Comparison of ENCODE assay signal across 8 cellular contexts in genomic region chr17:19447085-19447583, GRCh38. TPM values are rescaled to one million over a fixed set of nuclear protein-coding genes. Genes with fewer than 3 reads are reported as not detected.
DNase-seq lines count a peak whose midpoint lies in the region; ATAC-seq lines count a peak whose summit lies in the region.

No MANE protein-coding gene starts in this region.

- CTCF ChIA-PET in CD4-positive, alpha-beta memory T cell (lab: Charles Lee; ENCODE audit: partially characterized antibody), result interaction anchor here (0.7 to 4.6 kb wide), 18 partner anchors 9 to 139 kb away, joined by 3 to 133 read pairs (median 4); partner anchors contain the start of genes B9D1 and MAPK7

- H3K9me3 Mint-ChIP-seq in CD4-positive, alpha-beta memory T cell, result peaks cover 0 to 23% (median 8%) of the 10 kb centered on the region in 8 donors
- peaks cover 7% of the 10 kb centered on the region for H3K9me3 Mint-ChIP-seq in activated T-cell treated with anti-CD3 and anti-CD28 coated beads, Interleukin-2, amount 50 U/mL, for 24 hours

- peaks cover 0 to 4% of the 10 kb centered on the region in 2 donors for H3K36me3 Mint-ChIP-seq in CD4-positive, alpha-beta memory T cell
- no peaks in the 10 kb centered on the region for H3K36me3 Mint-ChIP-seq in activated T-cell treated with anti-CD3 and anti-CD28 coated beads, Interleukin-2, amount 50 U/mL, for 24 hours (ENCODE audit: low read depth)

- WGBS in esophagus, 2 donors, result 17 to 25% methylated on average over 3 of the region's 3 CpGs

- H3K27me3 ChIP-seq in CD4-positive, alpha-beta memory T cell (ENCODE audit: insufficient read depth, low read length), result no peaks in the 10 kb centered on the region
- no peaks in the 10 kb centered on the region for H3K27me3 ChIP-seq in esophagus (ENCODE audit: control insufficient read depth in 1 of 2, insufficient read depth in 2 of 2, low read length in 2 of 2)

- H3K4me1 Mint-ChIP-seq in CD4-positive, alpha-beta memory T cell, result peaks cover 0 to 4% (median 3%) of the 10 kb centered on the region in 4 donors
- H3K4me1 Mint-ChIP-seq in activated T-cell treated with anti-CD3 and anti-CD28 coated beads, Interleukin-2, amount 50 U/mL, for 24 hours (ENCODE audit: low read depth), result peaks cover 2% of the 10 kb centered on the region

- no peaks in the 10 kb centered on the region for H3K4me1 ChIP-seq in CD4-positive, alpha-beta memory T cell (ENCODE audit: insufficient read depth, low read length)
- peaks cover 0 to 7% of the 10 kb centered on the region in 2 donors for H3K4me1 ChIP-seq in esophagus (ENCODE audit: control insufficient read depth in 2 of 2, insufficient read depth in 2 of 2, low read length in 1 of 2)

- DNase-seq in CD4-positive, alpha-beta memory T cell, result peak; percentile 69 to 79 (median 75)
- peak; percentile 67 for DNase-seq in HuH-7.5 (ENCODE audit: low spot score)
- DNase-seq in OCI-M2 (lab: John Stamatoyannopoulos, UW; ENCODE audit: unreplicated experiment), result peak; percentile 43
- peak; percentile 52 for DNase-seq in activated T-cell treated with anti-CD3 and anti-CD28 coated beads, Interleukin-2, amount 50 U/mL, for 24 hours
- DNase-seq in myocyte (ENCODE audit: low read depth), result peak; percentile 86
- peak; percentile 41 for DNase-seq in stimulated activated CD8-positive, alpha-beta memory T cell treated with anti-CD3 and anti-CD28 coated beads, Interleukin-7, amount 100 ng/mL, for 24 hours (ENCODE audit: low read depth)

- no peak overlapping the region for H3K27ac Mint-ChIP-seq in CD4-positive, alpha-beta memory T cell
- no peak overlapping the region for H3K27ac Mint-ChIP-seq in activated T-cell treated with anti-CD3 and anti-CD28 coated beads, Interleukin-2, amount 50 U/mL, for 24 hours

- H3K4me3 ChIP-seq in CD4-positive, alpha-beta memory T cell (ENCODE audit: low read length in 2 of 2), result no peak overlapping the region
- no peak overlapping the region for H3K4me3 ChIP-seq in esophagus (ENCODE audit: low read depth in 1 of 2, low read length in 2 of 2)

- intact Hi-C loops in CD4-positive, alpha-beta memory T cell (cut with micrococcal nuclease), result no loop called here

- no peak for ATAC-seq in GM19328 (IDR thresholded peaks at IDR 0.05; ENCODE audit: unreplicated experiment)

- no peaks in the 10 kb centered on the region for H3K36me3 ChIP-seq in CD4-positive, alpha-beta memory T cell (ENCODE audit: insufficient read depth, low read length)
- no peaks in the 10 kb centered on the region for H3K36me3 ChIP-seq in esophagus (ENCODE audit: control insufficient read depth in 2 of 2, insufficient read depth in 2 of 2, low read length in 1 of 2)

- H3K9me3 ChIP-seq in CD4-positive, alpha-beta memory T cell (ENCODE audit: control insufficient read depth in 1 of 2, low read length in 2 of 2), result no peaks in the 10 kb centered on the region
- peaks cover 0 to 5% of the 10 kb centered on the region in 2 donors for H3K9me3 ChIP-seq in esophagus (ENCODE audit: control insufficient read depth in 2 of 2, insufficient read depth in 1 of 2, low read depth in 1 of 2, low read length in 1 of 2)

- no peak overlapping the region for H3K27ac ChIP-seq in CD4-positive, alpha-beta memory T cell (ENCODE audit: low read depth, low read length)
- H3K27ac ChIP-seq in esophagus (ENCODE audit: low read depth in 2 of 2, low read length in 1 of 2), result peak overlapping the region; percentile 86 to 88

- H3K27me3 Mint-ChIP-seq in CD4-positive, alpha-beta memory T cell, result peaks cover 12 to 16% of the 10 kb centered on the region in 2 donors
- peaks cover 28% of the 10 kb centered on the region for H3K27me3 Mint-ChIP-seq in activated T-cell treated with anti-CD3 and anti-CD28 coated beads, Interleukin-2, amount 50 U/mL, for 24 hours

- POLR2A ChIA-PET in CD4-positive, alpha-beta memory T cell (lab: Charles Lee; ENCODE audit: partially characterized antibody), result interaction anchor here (0.7 to 2.8 kb wide), 3 partner anchors 77 to 84 kb away, joined by 3 to 17 read pairs (median 3); partner anchors contain the start of gene B9D1

- H3K4me3 Mint-ChIP-seq in CD4-positive, alpha-beta memory T cell, result no peak overlapping the region
- no peak overlapping the region for H3K4me3 Mint-ChIP-seq in activated T-cell treated with anti-CD3 and anti-CD28 coated beads, Interleukin-2, amount 50 U/mL, for 24 hours

RNA-seq across cellular contexts. Expression of gene RNF112, which starts 36.1 kb away (rescaled TPM):
- 1 to 10 TPM in 1 of 2 experiments, under 1 TPM in 1; 0.87 to 1.6 TPM for total RNA-seq in CD4-positive, alpha-beta memory T cell
- polyA plus RNA-seq in CD4-positive, alpha-beta memory T cell, result under 1 TPM in 1 of 2 donors, not detected in 1; 0.06 TPM
- 1 to 10 TPM; 1.1 to 3.7 TPM for polyA plus RNA-seq in esophagus
- total RNA-seq in myocyte, result 0.05 TPM in 1 of 2 replicates, not detected in the other
- polyA plus RNA-seq in myocyte (2012), result 0.24 TPM
